Comparison of ENCODE assay signal across 2 cellular contexts in the genomic region with DNA sequence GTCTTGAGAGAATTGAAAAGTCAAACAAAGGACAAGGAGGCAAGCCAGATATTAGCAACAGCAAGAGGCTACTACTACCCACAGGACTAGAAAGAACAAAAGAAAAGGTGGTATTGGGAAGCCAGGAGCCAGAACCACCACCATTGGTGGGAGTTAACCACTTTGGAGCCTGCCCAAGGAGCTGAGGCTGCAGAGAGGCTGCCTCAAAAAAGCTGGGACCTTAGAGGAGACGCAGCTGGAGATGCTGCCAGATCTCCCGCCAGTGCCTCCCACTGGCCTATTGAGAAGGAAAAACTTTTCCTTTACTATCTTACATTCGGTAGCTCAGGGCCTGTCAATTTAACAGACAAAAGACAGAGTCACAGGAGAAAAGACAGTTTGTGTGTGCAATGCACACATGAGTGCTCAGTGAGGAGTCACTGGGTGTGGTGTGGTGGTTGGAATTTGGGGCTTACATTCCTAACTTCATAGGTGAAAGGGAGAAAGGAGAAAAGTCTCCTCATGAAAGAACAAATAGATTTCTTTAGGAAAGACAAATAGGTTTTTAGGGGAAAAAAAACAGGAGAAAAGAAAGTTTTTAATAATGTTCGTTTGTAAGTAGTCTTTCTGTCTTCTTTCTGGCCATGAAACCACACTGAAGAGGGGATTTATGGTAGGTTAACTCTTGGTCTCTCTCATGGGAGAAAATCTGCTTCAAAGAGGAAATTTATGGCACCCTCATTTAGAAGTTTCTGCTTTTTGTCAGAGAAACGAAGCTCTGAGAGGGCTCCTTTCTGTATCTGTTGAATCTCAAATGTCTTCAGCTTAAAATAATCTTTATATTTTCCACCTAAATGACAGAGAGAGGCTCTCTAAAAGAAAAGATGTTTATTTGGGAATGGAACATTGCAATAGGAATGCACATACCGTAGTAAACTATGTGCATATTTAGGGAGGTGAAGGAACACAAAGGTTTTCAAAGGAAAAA.
TF ChIP-seq lines count a peak whose summit lies in the region.

No MANE protein-coding gene starts in this region.

TF ChIP-seq in HCT116, 20 proteins besides CTCF, POLR2A, EP300 and RAD21:
- TF ChIP-seq ZFX (IDR thresholded peaks at IDR 0.05) (no peak), ZNF274 (IDR thresholded peaks at IDR 0.05; ENCODE audit: low read depth, low read length) (no peak), JUND (IDR thresholded peaks at IDR 0.05) (no peak), FOSL1 (IDR thresholded peaks at IDR 0.05; ENCODE audit: low read depth) (no peak), CBX3 (IDR thresholded peaks at IDR 0.05; ENCODE audit: low read depth) (no peak), CEBPB (IDR thresholded peaks at IDR 0.05; ENCODE audit: low read depth) (no peak), SIN3A (IDR thresholded peaks at IDR 0.05; ENCODE audit: low read depth) (no peak), ELF1 (IDR thresholded peaks at IDR 0.05; ENCODE audit: borderline replicate concordance, low read depth) (no peak), YY1 (IDR thresholded peaks at IDR 0.05; ENCODE audit: extremely low read depth, insufficient replicate concordance, low read depth, low read length) (no peak)
- TF ChIP-seq, protein P1, sequence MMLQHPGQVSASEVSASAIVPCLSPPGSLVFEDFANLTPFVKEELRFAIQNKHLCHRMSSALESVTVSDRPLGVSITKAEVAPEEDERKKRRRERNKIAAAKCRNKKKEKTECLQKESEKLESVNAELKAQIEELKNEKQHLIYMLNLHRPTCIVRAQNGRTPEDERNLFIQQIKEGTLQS (IDR thresholded peaks at IDR 0.05), result no peak
- TF ChIP-seq, protein P2, sequence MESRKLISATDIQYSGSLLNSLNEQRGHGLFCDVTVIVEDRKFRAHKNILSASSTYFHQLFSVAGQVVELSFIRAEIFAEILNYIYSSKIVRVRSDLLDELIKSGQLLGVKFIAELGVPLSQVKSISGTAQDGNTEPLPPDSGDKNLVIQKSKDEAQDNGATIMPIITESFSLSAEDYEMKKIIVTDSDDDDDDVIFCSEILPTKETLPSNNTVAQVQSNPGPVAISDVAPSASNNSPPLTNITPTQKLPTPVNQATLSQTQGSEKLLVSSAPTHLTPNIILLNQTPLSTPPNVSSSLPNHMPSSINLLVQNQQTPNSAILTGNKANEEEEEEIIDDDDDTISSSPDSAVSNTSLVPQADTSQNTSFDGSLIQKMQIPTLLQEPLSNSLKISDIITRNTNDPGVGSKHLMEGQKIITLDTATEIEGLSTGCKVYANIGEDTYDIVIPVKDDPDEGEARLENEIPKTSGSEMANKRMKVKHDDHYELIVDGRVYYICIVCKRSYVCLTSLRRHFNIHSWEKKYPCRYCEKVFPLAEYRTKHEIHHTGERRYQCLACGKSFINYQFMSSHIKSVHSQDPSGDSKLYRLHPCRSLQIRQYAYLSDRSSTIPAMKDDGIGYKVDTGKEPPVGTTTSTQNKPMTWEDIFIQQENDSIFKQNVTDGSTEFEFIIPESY (IDR thresholded peaks at IDR 0.05; ENCODE audit: extremely low read depth, insufficient replicate concordance, low read length), result no peak

TF ChIP-seq in GM12878, 131 proteins besides CTCF, POLR2A, EP300 and RAD21:
- no peak for TF ChIP-seq ZBTB4 (CRISPR knock-in tag; IDR thresholded peaks at IDR 0.05)
- no peak for TF ChIP-seq MEF2A (IDR thresholded peaks at IDR 0.05; ENCODE audit: insufficient read depth, low read depth, low read length)
- TF ChIP-seq MYC (IDR thresholded peaks at IDR 0.05; ENCODE audit: insufficient read depth, insufficient read length, insufficient replicate concordance, low read length, severe bottlenecking), result no peak
- TF ChIP-seq ELK1 (IDR thresholded peaks at IDR 0.05; ENCODE audit: low read depth, low read length), result no peak
- TF ChIP-seq EZH2 (IDR thresholded peaks at IDR 0.05; ENCODE audit: borderline replicate concordance, control insufficient read depth, low read depth, low read length), result no peak
- no peak for TF ChIP-seq ETV6 (conservative IDR thresholded peaks at IDR 0.05 in 1 of 2, IDR thresholded peaks at IDR 0.05 in 1 of 2; ENCODE audit: borderline replicate concordance in 1 of 2, low read depth in 1 of 2)
